In the genomic region with DNA sequence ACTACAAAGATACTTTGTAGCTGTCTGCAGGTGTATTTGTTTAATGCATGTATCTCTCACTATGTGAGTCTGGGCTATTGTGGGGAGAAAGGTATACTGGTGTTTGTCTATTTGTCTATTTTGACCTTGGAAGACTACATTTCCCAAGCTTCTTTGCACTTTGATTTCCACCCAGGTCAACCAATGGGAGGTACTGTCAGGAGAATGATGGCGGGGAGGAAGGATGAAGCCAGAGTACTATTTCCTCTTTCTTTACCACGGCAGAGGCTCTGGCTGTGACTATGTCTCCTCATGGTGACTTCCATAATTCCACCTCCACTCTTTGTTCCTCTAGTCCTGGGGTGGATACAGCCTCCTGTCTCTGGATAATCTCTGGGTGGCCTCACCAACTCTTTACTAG, we compare ENCODE assay signal across 1 cellular context.
A peak's percentile ranks its signal among the peaks of the same experiment; 100 is the strongest.
TF ChIP-seq lines count a peak whose summit lies in the region.

No MANE protein-coding gene starts in this region.

TF ChIP-seq in HepG2, 621 proteins besides CTCF, POLR2A, EP300 and RAD21 (continued from another document):
- TF ChIP-seq, protein P1, sequence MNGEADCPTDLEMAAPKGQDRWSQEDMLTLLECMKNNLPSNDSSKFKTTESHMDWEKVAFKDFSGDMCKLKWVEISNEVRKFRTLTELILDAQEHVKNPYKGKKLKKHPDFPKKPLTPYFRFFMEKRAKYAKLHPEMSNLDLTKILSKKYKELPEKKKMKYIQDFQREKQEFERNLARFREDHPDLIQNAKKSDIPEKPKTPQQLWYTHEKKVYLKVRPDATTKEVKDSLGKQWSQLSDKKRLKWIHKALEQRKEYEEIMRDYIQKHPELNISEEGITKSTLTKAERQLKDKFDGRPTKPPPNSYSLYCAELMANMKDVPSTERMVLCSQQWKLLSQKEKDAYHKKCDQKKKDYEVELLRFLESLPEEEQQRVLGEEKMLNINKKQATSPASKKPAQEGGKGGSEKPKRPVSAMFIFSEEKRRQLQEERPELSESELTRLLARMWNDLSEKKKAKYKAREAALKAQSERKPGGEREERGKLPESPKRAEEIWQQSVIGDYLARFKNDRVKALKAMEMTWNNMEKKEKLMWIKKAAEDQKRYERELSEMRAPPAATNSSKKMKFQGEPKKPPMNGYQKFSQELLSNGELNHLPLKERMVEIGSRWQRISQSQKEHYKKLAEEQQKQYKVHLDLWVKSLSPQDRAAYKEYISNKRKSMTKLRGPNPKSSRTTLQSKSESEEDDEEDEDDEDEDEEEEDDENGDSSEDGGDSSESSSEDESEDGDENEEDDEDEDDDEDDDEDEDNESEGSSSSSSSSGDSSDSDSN (CRISPR knock-in tag; IDR thresholded peaks at IDR 0.05), result no peak
- TF ChIP-seq KDM5A (IDR thresholded peaks at IDR 0.05; ENCODE audit: borderline replicate concordance, low read length) (no peak), PHB2 (IDR thresholded peaks at IDR 0.05; ENCODE audit: partially characterized antibody) (no peak), CREB1 (IDR thresholded peaks at IDR 0.05) (no peak), CREB1 (CRISPR knock-in tag; IDR thresholded peaks at IDR 0.05) (0 out of 2 replicates have a peak, but pooled peaks have one; percentile 23), ZNF17 (CRISPR knock-in tag; IDR thresholded peaks at IDR 0.05) (no peak), TRIM24 (CRISPR knock-in tag; IDR thresholded peaks at IDR 0.05) (no peak), SP2 (CRISPR knock-in tag; IDR thresholded peaks at IDR 0.05) (peak; percentile 68), NFYC (CRISPR knock-in tag; IDR thresholded peaks at IDR 0.05) (peak; percentile 85), NFYB (CRISPR knock-in tag; IDR thresholded peaks at IDR 0.05) (peak; percentile 83), ZFYVE20 (CRISPR knock-in tag; IDR thresholded peaks at IDR 0.05; ENCODE audit: borderline replicate concordance, low read depth) (no peak), ZNF570 (CRISPR knock-in tag; IDR thresholded peaks at IDR 0.05; ENCODE audit: borderline replicate concordance) (no peak), GABPA (IDR thresholded peaks at IDR 0.05; ENCODE audit: low read depth, low read length) (peak; percentile 39; the same call in 1 of the 2 replicates), GABPA (CRISPR knock-in tag; IDR thresholded peaks at IDR 0.05; ENCODE audit: low read depth) (peak; percentile 84), ZNF644 (CRISPR knock-in tag; IDR thresholded peaks at IDR 0.05; ENCODE audit: low read depth) (0 out of 2 replicates have a peak, but pooled peaks have one; percentile 33), CENPX (CRISPR knock-in tag; IDR thresholded peaks at IDR 0.05) (no peak), ZNF143 (CRISPR knock-in tag; IDR thresholded peaks at IDR 0.05) (peak; percentile 87), ATF1 (CRISPR knock-in tag; IDR thresholded peaks at IDR 0.05) (0 out of 2 replicates have a peak, but pooled peaks have one; percentile 48), CREM (IDR thresholded peaks at IDR 0.05) (peak; percentile 18; the same call in 1 of the 2 replicates), CREM (CRISPR knock-in tag; IDR thresholded peaks at IDR 0.05) (no peak), GABPB1 (CRISPR knock-in tag; IDR thresholded peaks at IDR 0.05) (peak; percentile 75), NR2C2 (CRISPR knock-in tag; IDR thresholded peaks at IDR 0.05; ENCODE audit: borderline replicate concordance) (peak; percentile 74; the same call in 1 of the 2 replicates), ZSCAN22 (CRISPR knock-in tag; IDR thresholded peaks at IDR 0.05) (no peak), HCFC1 (IDR thresholded peaks at IDR 0.05; ENCODE audit: low read depth, low read length) (peak; percentile 42; the same call in 1 of the 2 replicates), ZFX (CRISPR knock-in tag; IDR thresholded peaks at IDR 0.05; ENCODE audit: low read depth) (no peak), MTA1 (CRISPR knock-in tag; IDR thresholded peaks at IDR 0.05; ENCODE audit: borderline replicate concordance) (no peak), MBD4 (IDR thresholded peaks at IDR 0.05; ENCODE audit: borderline replicate concordance, low read length) (no peak), ZNF737 (CRISPR knock-in tag; IDR thresholded peaks at IDR 0.05; ENCODE audit: borderline replicate concordance) (no peak), PLRG1 (conservative IDR thresholded peaks at IDR 0.05) (no peak)
- TF ChIP-seq, protein P2, sequence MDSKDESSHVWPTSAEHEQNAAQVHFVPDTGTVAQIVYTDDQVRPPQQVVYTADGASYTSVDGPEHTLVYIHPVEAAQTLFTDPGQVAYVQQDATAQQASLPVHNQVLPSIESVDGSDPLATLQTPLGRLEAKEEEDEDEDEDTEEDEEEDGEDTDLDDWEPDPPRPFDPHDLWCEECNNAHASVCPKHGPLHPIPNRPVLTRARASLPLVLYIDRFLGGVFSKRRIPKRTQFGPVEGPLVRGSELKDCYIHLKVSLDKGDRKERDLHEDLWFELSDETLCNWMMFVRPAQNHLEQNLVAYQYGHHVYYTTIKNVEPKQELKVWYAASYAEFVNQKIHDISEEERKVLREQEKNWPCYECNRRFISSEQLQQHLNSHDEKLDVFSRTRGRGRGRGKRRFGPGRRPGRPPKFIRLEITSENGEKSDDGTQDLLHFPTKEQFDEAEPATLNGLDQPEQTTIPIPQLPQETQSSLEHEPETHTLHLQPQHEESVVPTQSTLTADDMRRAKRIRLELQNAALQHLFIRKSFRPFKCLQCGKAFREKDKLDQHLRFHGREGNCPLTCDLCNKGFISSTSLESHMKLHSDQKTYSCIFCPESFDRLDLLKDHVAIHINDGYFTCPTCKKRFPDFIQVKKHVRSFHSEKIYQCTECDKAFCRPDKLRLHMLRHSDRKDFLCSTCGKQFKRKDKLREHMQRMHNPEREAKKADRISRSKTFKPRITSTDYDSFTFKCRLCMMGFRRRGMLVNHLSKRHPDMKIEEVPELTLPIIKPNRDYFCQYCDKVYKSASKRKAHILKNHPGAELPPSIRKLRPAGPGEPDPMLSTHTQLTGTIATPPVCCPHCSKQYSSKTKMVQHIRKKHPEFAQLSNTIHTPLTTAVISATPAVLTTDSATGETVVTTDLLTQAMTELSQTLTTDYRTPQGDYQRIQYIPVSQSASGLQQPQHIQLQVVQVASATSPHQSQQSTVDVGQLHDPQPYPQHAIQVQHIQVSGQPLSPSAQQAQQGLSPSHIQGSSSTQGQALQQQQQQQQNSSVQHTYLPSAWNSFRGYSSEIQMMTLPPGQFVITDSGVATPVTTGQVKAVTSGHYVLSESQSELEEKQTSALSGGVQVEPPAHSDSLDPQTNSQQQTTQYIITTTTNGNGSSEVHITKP (CRISPR knock-in tag; IDR thresholded peaks at IDR 0.05; ENCODE audit: low read depth), result no peak
- TF ChIP-seq, protein P3, sequence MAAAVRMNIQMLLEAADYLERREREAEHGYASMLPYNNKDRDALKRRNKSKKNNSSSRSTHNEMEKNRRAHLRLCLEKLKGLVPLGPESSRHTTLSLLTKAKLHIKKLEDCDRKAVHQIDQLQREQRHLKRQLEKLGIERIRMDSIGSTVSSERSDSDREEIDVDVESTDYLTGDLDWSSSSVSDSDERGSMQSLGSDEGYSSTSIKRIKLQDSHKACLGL (CRISPR knock-in tag; IDR thresholded peaks at IDR 0.05), result no peak
- TF ChIP-seq, protein P4, sequence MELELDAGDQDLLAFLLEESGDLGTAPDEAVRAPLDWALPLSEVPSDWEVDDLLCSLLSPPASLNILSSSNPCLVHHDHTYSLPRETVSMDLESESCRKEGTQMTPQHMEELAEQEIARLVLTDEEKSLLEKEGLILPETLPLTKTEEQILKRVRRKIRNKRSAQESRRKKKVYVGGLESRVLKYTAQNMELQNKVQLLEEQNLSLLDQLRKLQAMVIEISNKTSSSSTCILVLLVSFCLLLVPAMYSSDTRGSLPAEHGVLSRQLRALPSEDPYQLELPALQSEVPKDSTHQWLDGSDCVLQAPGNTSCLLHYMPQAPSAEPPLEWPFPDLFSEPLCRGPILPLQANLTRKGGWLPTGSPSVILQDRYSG (CRISPR knock-in tag; IDR thresholded peaks at IDR 0.05), result no peak
- TF ChIP-seq, protein P5, sequence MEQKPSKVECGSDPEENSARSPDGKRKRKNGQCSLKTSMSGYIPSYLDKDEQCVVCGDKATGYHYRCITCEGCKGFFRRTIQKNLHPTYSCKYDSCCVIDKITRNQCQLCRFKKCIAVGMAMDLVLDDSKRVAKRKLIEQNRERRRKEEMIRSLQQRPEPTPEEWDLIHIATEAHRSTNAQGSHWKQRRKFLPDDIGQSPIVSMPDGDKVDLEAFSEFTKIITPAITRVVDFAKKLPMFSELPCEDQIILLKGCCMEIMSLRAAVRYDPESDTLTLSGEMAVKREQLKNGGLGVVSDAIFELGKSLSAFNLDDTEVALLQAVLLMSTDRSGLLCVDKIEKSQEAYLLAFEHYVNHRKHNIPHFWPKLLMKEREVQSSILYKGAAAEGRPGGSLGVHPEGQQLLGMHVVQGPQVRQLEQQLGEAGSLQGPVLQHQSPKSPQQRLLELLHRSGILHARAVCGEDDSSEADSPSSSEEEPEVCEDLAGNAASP (CRISPR knock-in tag; IDR thresholded peaks at IDR 0.05; ENCODE audit: borderline replicate concordance), result no peak
- TF ChIP-seq, protein P6, sequence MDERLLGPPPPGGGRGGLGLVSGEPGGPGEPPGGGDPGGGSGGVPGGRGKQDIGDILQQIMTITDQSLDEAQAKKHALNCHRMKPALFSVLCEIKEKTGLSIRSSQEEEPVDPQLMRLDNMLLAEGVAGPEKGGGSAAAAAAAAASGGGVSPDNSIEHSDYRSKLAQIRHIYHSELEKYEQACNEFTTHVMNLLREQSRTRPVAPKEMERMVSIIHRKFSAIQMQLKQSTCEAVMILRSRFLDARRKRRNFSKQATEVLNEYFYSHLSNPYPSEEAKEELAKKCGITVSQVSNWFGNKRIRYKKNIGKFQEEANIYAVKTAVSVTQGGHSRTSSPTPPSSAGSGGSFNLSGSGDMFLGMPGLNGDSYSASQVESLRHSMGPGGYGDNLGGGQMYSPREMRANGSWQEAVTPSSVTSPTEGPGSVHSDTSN (CRISPR knock-in tag; IDR thresholded peaks at IDR 0.05), result peak; percentile 60; the same call in 1 of the 2 replicates
